Comparison of ENCODE assay signal across 9 cellular contexts in the genomic region with DNA sequence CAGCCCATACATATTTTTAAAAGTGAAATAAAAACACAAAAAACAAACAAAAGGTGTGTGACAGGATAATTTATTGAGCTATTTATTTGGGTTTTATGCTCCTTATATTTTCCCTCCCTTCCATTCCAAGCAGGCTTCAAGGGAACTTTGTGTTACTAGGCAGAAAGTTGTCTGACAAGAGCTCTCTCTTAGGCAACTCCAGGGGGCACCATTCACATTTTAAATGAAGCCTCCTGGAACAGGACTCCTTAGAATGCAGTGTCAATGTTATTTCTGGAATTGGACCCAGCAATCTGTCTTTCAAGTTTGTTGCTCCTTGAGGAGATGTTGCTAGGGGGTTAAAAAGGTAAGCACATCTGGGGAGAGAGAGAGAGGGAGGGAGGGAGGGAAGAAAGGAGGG. TPM values are rescaled to one million over a fixed set of nuclear protein-coding genes. Genes with fewer than 3 reads are reported as not detected.
DNase-seq lines count a peak whose midpoint lies in the region; ATAC-seq and TF ChIP-seq lines count a peak whose summit lies in the region.
"Had no signal": no experiment of that assay in that cellular context is flagged by ENCODE, and none has a peak within 500 bp of the region (broad histone marks: within the 10 kb centered on the region; RNA-seq: fewer than 3 reads in every experiment).

No MANE protein-coding gene starts in this region.

- RAD21 ChIA-PET in HCT116 (lab: Charles Lee; ENCODE audit: low non-redundant PET in 1 of 2, low total read pairs in 2 of 2, uncharacterized antibody in 2 of 2, unreplicated experiment in 2 of 2): interaction anchor here in 1 of 2 experiments (0.6 to 0.8 kb wide), 2 partner anchors 135 to 181 kb away, joined by 5 to 8 read pairs; no protein-coding TSS in a partner anchor

- H3K36me3 ChIP-seq in HCT116 (ENCODE audit: control insufficient read depth in 1 of 2, insufficient read depth in 2 of 2, low read length in 2 of 2): no peaks in the 10 kb centered on the region

- no peaks in the 10 kb centered on the region for H3K79me2 ChIP-seq in HCT116 (ENCODE audit: insufficient read depth, low read length)

- POLR2A ChIA-PET in HCT116 (lab: Charles Lee): interaction anchor here (0.6 kb wide), 1 partner anchor 9 kb away, joined by 3 read pairs; no protein-coding TSS in a partner anchor

- no peaks in the 10 kb centered on the region for H3K9me3 ChIP-seq in HCT116 (ENCODE audit: control insufficient read depth in 1 of 2, insufficient read depth in 1 of 2, low read depth in 1 of 2, low read length in 2 of 2)

- peak; percentile 53 to 62 (median 54); a peak in 5 of 6 replicates for TF ChIP-seq CTCF in HCT116 (IDR thresholded peaks at IDR 0.05 in 2 of 3, conservative IDR thresholded peaks at IDR 0.05 in 1 of 3; ENCODE audit: borderline replicate concordance in 1 of 3, insufficient read depth in 1 of 3, low read depth in 2 of 3, low read length in 2 of 3)
- TF ChIP-seq CTCF in foreskin keratinocyte (conservative IDR thresholded peaks at IDR 0.05): peak; percentile 77
- TF ChIP-seq CTCF in lower leg skin (IDR thresholded peaks at IDR 0.05): no peak

- CTCF ChIA-PET in HCT116 (lab: Charles Lee): interaction anchor here (0.6 to 5.4 kb wide), 12 partner anchors 10 to 242 kb away, joined by 3 to 54 read pairs (median 4); no protein-coding TSS in a partner anchor

- H3K9me2 ChIP-seq in HCT116 (ENCODE audit: insufficient read depth): no peaks in the 10 kb centered on the region

- no peak for TF ChIP-seq POLR2A in HCT116 (IDR thresholded peaks at IDR 0.05; ENCODE audit: borderline replicate concordance, extremely low read depth, insufficient read depth, insufficient read length)
- TF ChIP-seq POLR2A in lower leg skin (IDR thresholded peaks at IDR 0.05): no peak

- TF ChIP-seq RAD21 in HCT116 (IDR thresholded peaks at IDR 0.05; ENCODE audit: low read depth): peak; percentile 81

- intact Hi-C loops in HCT116 (cut with micrococcal nuclease): loop anchor here (1.0 to 10.0 kb wide), 2 partner anchors 180 to 254 kb away; partner anchors contain the start of gene NEDD4
- intact Hi-C loops in lower leg skin (cut with DNase I; ENCODE audit: low total_unique reads): no loop called here

- no TSS peak for BruUV-seq in HCT116 (replicated peaks; lab: Mats Ljungman, UMichigan)

- H3K4me1 ChIP-seq in HCT116 (ENCODE audit: control insufficient read depth in 1 of 2, insufficient read depth in 2 of 2, low read length in 2 of 2): peaks cover 7 to 22% of the 10 kb centered on the region in 2 experiments
- peaks cover 13% of the 10 kb centered on the region for H3K4me1 ChIP-seq in foreskin keratinocyte

- H3K4me2 ChIP-seq in HCT116 (ENCODE audit: low read length): no peak overlapping the region

- H3K4me3 ChIP-seq in HCT116 (replicated peaks in 1 of 2; ENCODE audit: low read depth in 1 of 2, low read length in 2 of 2) (no peak overlapping the region), lower leg skin (ENCODE audit: low read depth, poor library complexity, severe bottlenecking) (no peak overlapping the region)

- peak; percentile 21 for DNase-seq in Ammon's horn (ENCODE audit: low spot score)
- peak; percentile 59 for DNase-seq in HCT116 (ENCODE audit: low read depth, low spot score)
- peak; percentile 59 for DNase-seq in RPMI7951 (ENCODE audit: low read depth)
- DNase-seq in foreskin keratinocyte: peak in 1 of 2 donors; percentile 61
- no peak for DNase-seq in NCI-H510A treated with DMSO at 0.1 percent for 48 hours (lab: John Stamatoyannopoulos, UW)
- no peak for DNase-seq in lower leg skin (ENCODE audit: low spot score in 2 of 2)
- no peak for DNase-seq in NCI-H1048 (lab: John Stamatoyannopoulos, UW)
- DNase-seq: naive thymus-derived CD8-positive, alpha-beta T cell had no signal

- H2AFZ ChIP-seq in HCT116 (ENCODE audit: low read depth, low read length, poor library complexity, severe bottlenecking): no peak overlapping the region

- no peaks in the 10 kb centered on the region for H4K20me1 ChIP-seq in HCT116 (ENCODE audit: insufficient read depth)

- no peak overlapping the region for H3K9ac ChIP-seq in HCT116 (ENCODE audit: low read length)

- peak; percentile 30; the same call in 1 of the 2 replicates for ATAC-seq in HCT116
- peak; percentile 15 for ATAC-seq in foreskin keratinocyte
- no peak for ATAC-seq in GM18520 (IDR thresholded peaks at IDR 0.05; ENCODE audit: unreplicated experiment)
- ATAC-seq: naive thymus-derived CD8-positive, alpha-beta T cell had no signal

- H3K27me3 ChIP-seq in HCT116 (ENCODE audit: insufficient read depth, low read length): no peaks in the 10 kb centered on the region
- peaks cover 2% of the 10 kb centered on the region for H3K27me3 ChIP-seq in foreskin keratinocyte

- no peak overlapping the region for H3K27ac ChIP-seq in HCT116 (ENCODE audit: low read depth, low read length)
- H3K27ac ChIP-seq in foreskin keratinocyte: no peak overlapping the region

TF ChIP-seq in HCT116, 20 proteins besides CTCF, POLR2A, EP300 and RAD21 (continues in another document):
- TF ChIP-seq ZNF274 (IDR thresholded peaks at IDR 0.05; ENCODE audit: low read depth, low read length) (no peak), SP1 (IDR thresholded peaks at IDR 0.05; ENCODE audit: low read depth) (no peak), YY1 (IDR thresholded peaks at IDR 0.05; ENCODE audit: extremely low read depth, insufficient replicate concordance, low read depth, low read length) (no peak), ZFX (IDR thresholded peaks at IDR 0.05) (no peak), TCF7L2 (IDR thresholded peaks at IDR 0.05; ENCODE audit: borderline replicate concordance, extremely low read depth, insufficient read depth, insufficient read length) (no peak), FOSL1 (IDR thresholded peaks at IDR 0.05; ENCODE audit: low read depth) (no peak), SRF (IDR thresholded peaks at IDR 0.05; ENCODE audit: low read depth) (no peak), SIN3A (IDR thresholded peaks at IDR 0.05; ENCODE audit: low read depth) (no peak), EGR1 (IDR thresholded peaks at IDR 0.05; ENCODE audit: low read depth) (no peak), POLR2AphosphoS5 (IDR thresholded peaks at IDR 0.05; ENCODE audit: low read depth, low read length) (no peak), CEBPB (IDR thresholded peaks at IDR 0.05; ENCODE audit: low read depth) (no peak), JUND (IDR thresholded peaks at IDR 0.05) (no peak), CBX3 (IDR thresholded peaks at IDR 0.05; ENCODE audit: low read depth) (no peak), EZH2phosphoT487 (IDR thresholded peaks at IDR 0.05; ENCODE audit: borderline replicate concordance) (no peak)
- TF ChIP-seq, protein P1, sequence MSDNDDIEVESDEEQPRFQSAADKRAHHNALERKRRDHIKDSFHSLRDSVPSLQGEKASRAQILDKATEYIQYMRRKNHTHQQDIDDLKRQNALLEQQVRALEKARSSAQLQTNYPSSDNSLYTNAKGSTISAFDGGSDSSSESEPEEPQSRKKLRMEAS (IDR thresholded peaks at IDR 0.05): no peak
- TF ChIP-seq, protein P2, sequence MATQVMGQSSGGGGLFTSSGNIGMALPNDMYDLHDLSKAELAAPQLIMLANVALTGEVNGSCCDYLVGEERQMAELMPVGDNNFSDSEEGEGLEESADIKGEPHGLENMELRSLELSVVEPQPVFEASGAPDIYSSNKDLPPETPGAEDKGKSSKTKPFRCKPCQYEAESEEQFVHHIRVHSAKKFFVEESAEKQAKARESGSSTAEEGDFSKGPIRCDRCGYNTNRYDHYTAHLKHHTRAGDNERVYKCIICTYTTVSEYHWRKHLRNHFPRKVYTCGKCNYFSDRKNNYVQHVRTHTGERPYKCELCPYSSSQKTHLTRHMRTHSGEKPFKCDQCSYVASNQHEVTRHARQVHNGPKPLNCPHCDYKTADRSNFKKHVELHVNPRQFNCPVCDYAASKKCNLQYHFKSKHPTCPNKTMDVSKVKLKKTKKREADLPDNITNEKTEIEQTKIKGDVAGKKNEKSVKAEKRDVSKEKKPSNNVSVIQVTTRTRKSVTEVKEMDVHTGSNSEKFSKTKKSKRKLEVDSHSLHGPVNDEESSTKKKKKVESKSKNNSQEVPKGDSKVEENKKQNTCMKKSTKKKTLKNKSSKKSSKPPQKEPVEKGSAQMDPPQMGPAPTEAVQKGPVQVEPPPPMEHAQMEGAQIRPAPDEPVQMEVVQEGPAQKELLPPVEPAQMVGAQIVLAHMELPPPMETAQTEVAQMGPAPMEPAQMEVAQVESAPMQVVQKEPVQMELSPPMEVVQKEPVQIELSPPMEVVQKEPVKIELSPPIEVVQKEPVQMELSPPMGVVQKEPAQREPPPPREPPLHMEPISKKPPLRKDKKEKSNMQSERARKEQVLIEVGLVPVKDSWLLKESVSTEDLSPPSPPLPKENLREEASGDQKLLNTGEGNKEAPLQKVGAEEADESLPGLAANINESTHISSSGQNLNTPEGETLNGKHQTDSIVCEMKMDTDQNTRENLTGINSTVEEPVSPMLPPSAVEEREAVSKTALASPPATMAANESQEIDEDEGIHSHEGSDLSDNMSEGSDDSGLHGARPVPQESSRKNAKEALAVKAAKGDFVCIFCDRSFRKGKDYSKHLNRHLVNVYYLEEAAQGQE (IDR thresholded peaks at IDR 0.05; ENCODE audit: low read depth): no peak
- TF ChIP-seq, protein P3, sequence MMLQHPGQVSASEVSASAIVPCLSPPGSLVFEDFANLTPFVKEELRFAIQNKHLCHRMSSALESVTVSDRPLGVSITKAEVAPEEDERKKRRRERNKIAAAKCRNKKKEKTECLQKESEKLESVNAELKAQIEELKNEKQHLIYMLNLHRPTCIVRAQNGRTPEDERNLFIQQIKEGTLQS (IDR thresholded peaks at IDR 0.05): no peak
- TF ChIP-seq, protein P4, sequence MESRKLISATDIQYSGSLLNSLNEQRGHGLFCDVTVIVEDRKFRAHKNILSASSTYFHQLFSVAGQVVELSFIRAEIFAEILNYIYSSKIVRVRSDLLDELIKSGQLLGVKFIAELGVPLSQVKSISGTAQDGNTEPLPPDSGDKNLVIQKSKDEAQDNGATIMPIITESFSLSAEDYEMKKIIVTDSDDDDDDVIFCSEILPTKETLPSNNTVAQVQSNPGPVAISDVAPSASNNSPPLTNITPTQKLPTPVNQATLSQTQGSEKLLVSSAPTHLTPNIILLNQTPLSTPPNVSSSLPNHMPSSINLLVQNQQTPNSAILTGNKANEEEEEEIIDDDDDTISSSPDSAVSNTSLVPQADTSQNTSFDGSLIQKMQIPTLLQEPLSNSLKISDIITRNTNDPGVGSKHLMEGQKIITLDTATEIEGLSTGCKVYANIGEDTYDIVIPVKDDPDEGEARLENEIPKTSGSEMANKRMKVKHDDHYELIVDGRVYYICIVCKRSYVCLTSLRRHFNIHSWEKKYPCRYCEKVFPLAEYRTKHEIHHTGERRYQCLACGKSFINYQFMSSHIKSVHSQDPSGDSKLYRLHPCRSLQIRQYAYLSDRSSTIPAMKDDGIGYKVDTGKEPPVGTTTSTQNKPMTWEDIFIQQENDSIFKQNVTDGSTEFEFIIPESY (IDR thresholded peaks at IDR 0.05; ENCODE audit: extremely low read depth, insufficient replicate concordance, low read length): no peak

RNA-seq across cellular contexts. Expression of gene RFX7, which starts 5.4 kb away (rescaled TPM):
- total RNA-seq in HCT116 (2021; ENCODE audit: unreplicated experiment) (18.1 TPM), foreskin keratinocyte (23.1 and 24.9 TPM in 2 replicates), lower leg skin (10 to 100 TPM; 11.1 to 15.1 (median 12.7) TPM)
- polyA plus RNA-seq in HCT116 (2012): 7.4 and 7.8 TPM in 2 replicates
- total RNA-seq in RPMI7951 (2014; rRNA removed; shearing (Covaris generic)): 6.1 and 7.8 TPM in 2 replicates
- 2.3 and 2.7 TPM in 2 replicates for polyA plus RNA-seq in foreskin keratinocyte

Comparison
In these comparisons a context has a peak if more than half of its experiments do, and no peak if none do; other contexts are left out.
1. DNase-seq: peak in Ammon's horn (single experiment), HCT116 (single experiment) and RPMI7951 (single experiment); none in NCI-H510A treated with DMSO at 0.1 percent for 48 hours (single experiment), lower leg skin (0 of 2) and NCI-H1048 (single experiment).
2. CTCF ChIP-seq: peak in HCT116 (3 of 3) and foreskin keratinocyte (single experiment); none in lower leg skin (0 of 3).